In the genomic region with DNA sequence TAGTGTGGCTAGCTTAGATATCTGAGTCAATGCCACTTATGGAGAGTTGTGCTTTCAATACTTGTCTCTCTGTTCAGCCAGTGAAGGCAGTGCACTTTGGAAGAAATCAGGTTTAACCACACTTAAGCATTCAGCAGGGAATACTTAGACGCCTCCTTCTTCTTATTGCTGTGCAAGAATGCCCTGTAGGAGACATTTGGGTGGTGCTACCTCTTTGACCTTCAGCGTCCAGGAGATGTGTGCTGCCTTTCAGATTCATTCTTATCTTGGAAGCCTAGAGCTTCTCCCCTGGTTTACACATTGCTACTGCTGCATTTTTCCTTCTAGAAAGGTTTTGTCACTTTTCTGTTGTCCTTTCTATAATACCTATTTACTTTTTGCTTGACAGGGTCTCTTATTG, we compare ENCODE assay signal across 24 cellular contexts.
"Had no signal": no experiment of that assay in that cellular context is flagged by ENCODE, and none has a peak within 500 bp of the region (broad histone marks: within the 10 kb centered on the region; RNA-seq: fewer than 3 reads in every experiment).

No MANE protein-coding gene starts in this region.

- H3K27me3 Mint-ChIP-seq: IgD-negative memory B cell had no signal

- H3K36me3 ChIP-seq: SJCRH30 had no signal

- H3K36me3 Mint-ChIP-seq: IgD-negative memory B cell had no signal

- H3K4me3 Mint-ChIP-seq: IgD-negative memory B cell had no signal

- FAIRE-seq: HTR-8/SVneo, K562 had no signal

- H3K27ac Mint-ChIP-seq: IgD-negative memory B cell had no signal

- H3K4me3 ChIP-seq: K562, SJCRH30 had no signal

- H3K9me3 Mint-ChIP-seq: IgD-negative memory B cell had no signal

- H3K27ac ChIP-seq: SJCRH30 had no signal

- ATAC-seq: K562, Panc1, PC-3, Right ventricle myocardium inferior, SK-N-SH treated with all-trans-retinoic acid at 6 μM for 48 hours had no signal

- H3K4me1 Mint-ChIP-seq: IgD-negative memory B cell had no signal

- H3K4me1 ChIP-seq: SJCRH30 had no signal

- DNase-seq: NCI-H1092; NCI-H1105 treated with DMSO at 0.1 percent for 48 hours; NCI-H1417 treated with DMSO at 0.1 percent for 48 hours; NCI-H146; NCI-H1694 treated with DMSO at 0.1 percent for 48 hours; NCI-H1930; NCI-H2081; NCI-H2107; NCI-H226; NCI-H446; NCI-H510A; NCI-H524 treated with DMSO at 0.1 percent for 48 hours; NCI-H69; NCI-H774; NK-92 treated with Interleukin-12 subunit alpha and Interleukin-12 subunit beta, amount 100 ng/mL, for 24 hours; SHP77 treated with DMSO at 0.1 percent for 48 hours; SJCRH30 had no signal

- H3K27me3 ChIP-seq: SJCRH30 had no signal

- H3K9me3 ChIP-seq: SJCRH30 had no signal
